In genomic region chr9:100370064-100370723, GRCh38 we compare ENCODE assay signal across 20 cellular contexts.
"Had no signal": no experiment of that assay in that cellular context is flagged by ENCODE, and none has a peak within 500 bp of the region (broad histone marks: within the 10 kb centered on the region; RNA-seq: fewer than 3 reads in every experiment).

No MANE protein-coding gene starts in this region.

- DNase-seq: effector memory CD8-positive, alpha-beta T cell; esophagus squamous epithelium; foreskin fibroblast; head of caudate nucleus; left colon; left ventricle myocardium superior; mesendoderm; naive thymus-derived CD4-positive, alpha-beta T cell; nephron progenitor cell; stimulated activated CD4-positive, alpha-beta T cell treated with anti-CD3 and anti-CD28 coated beads, Interleukin-2, amount 100 ng/mL, for 24 hours; stimulated activated CD4-positive, alpha-beta T cell treated with anti-CD3 and anti-CD28 coated beads, Interleukin-4, amount 100 ng/mL, for 4 hours; stimulated activated naive B cell treated with anti-CD40 and anti-IgM and Interleukin-4, amounts not matched to agents 10 μg/mL and 1 μg/mL and 100 μg/mL, for 72 hours; stimulated activated naive CD8-positive, alpha-beta T cell treated with anti-CD3 and anti-CD28 coated beads, Interleukin-15, amount 100 ng/mL, for 72 hours; testis; upper lobe of right lung had no signal

- H2AFZ ChIP-seq: hepatocyte, parathyroid adenoma had no signal

- H3K27me3 ChIP-seq: esophagus squamous epithelium, hepatocyte, testis, tibial nerve, upper lobe of right lung had no signal

- H3K4me1 ChIP-seq: esophagus squamous epithelium, parathyroid adenoma, testis, tibial nerve, upper lobe of right lung had no signal

- H3K27ac ChIP-seq: esophagus squamous epithelium, hepatocyte, parathyroid adenoma, testis, tibial nerve, upper lobe of right lung had no signal

- FAIRE-seq: colon had no signal

- ATAC-seq: effector memory CD8-positive, alpha-beta T cell; left colon; left ventricle myocardium superior; naive thymus-derived CD4-positive, alpha-beta T cell; sciatic nerve; stimulated activated naive B cell treated with anti-CD40 and anti-IgM and Interleukin-4, amounts not matched to agents 10 μg/mL and 1 μg/mL and 100 μg/mL, for 72 hours; stimulated activated naive CD8-positive, alpha-beta T cell treated with anti-CD3 and anti-CD28 coated beads, Interleukin-15, amount 100 ng/mL, for 72 hours; upper lobe of right lung had no signal

- H3K36me3 ChIP-seq: esophagus squamous epithelium, tibial nerve, upper lobe of right lung had no signal

- H3K9ac ChIP-seq: parathyroid adenoma had no signal

- H3K9me3 ChIP-seq: testis, tibial nerve, upper lobe of right lung had no signal

- H3K4me2 ChIP-seq: hepatocyte had no signal

- H3K79me2 ChIP-seq: hepatocyte, parathyroid adenoma had no signal

- H3K4me3 ChIP-seq: esophagus squamous epithelium, hepatocyte, testis, tibial nerve, upper lobe of right lung had no signal
